ENCODE assay signal across 9 cellular contexts in the genomic region with DNA sequence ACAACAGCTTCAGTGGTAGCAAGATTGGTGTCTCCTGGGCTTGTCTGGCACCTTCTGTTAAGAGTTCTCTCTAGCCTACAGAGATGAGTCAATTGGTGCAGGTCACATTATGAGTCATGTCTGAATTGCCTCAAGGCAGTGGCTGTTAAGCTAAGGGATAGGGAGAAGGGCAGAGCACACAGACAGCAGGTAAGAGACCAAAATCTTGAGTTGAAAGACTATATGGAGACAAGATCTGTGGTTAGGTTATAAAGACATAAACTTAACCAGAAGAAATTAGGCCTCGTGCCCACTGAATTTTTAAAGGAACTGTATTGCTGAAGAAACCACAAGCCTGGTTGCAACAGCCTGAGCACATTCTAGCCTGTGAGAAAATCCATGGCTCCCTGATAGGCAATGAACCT. TPM values are rescaled to one million over a fixed set of nuclear protein-coding genes. Genes with fewer than 3 reads are reported as not detected.
DNase-seq lines count a peak whose midpoint lies in the region; ATAC-seq and TF ChIP-seq lines count a peak whose summit lies in the region.
"Had no signal": no experiment of that assay in that cellular context is flagged by ENCODE, and none has a peak within 500 bp of the region (broad histone marks: within the 10 kb centered on the region; RNA-seq: fewer than 3 reads in every experiment).

No MANE protein-coding gene starts in this region.

- peaks cover 0 to 1% (median 0%) of the 10 kb centered on the region in 3 donors for H3K27me3 Mint-ChIP-seq in CD14-positive monocyte (ENCODE audit: low read depth in 3 of 3)

- no peak overlapping the region for H3K4me3 ChIP-seq in fibroblast of mammary gland (ENCODE audit: control insufficient read depth, low read depth, low read length)
- H3K4me3 ChIP-seq: upper lobe of left lung had no signal

- peak overlapping the region in 4 of 7 donors; percentile 8 to 39 (median 24) for H3K27ac Mint-ChIP-seq in CD14-positive monocyte

- TF ChIP-seq CTCF in CD14-positive monocyte (IDR thresholded peaks at IDR 0.05) (no peak), fibroblast of mammary gland (conservative IDR thresholded peaks at IDR 0.05; ENCODE audit: control insufficient read depth, insufficient read depth, low read depth, low read length) (no peak)

- H3K4me3 Mint-ChIP-seq in CD14-positive monocyte = no peak overlapping the region

- DNase-seq in CD14-positive monocyte (ENCODE audit: low spot score) (no peak), SW480 (ENCODE audit: low spot score) (peak; percentile 66), fibroblast of mammary gland (ENCODE audit: low read depth) (peak; percentile 83), NCI-H187 (lab: John Stamatoyannopoulos, UW) (no peak), DMS114 treated with DMSO at 0.1 percent for 48 hours (lab: John Stamatoyannopoulos, UW; ENCODE audit: unreplicated experiment) (no peak)
- DNase-seq in central memory CD4-positive, alpha-beta T cell = no peak
- DNase-seq: upper lobe of left lung had no signal

- intact Hi-C loops in CD14-positive monocyte (cut with micrococcal nuclease) = no loop called here

- H3K9me3 Mint-ChIP-seq in CD14-positive monocyte = no peaks in the 10 kb centered on the region

- peaks cover 77 to 83% of the 10 kb centered on the region in 2 donors for H3K36me3 Mint-ChIP-seq in CD14-positive monocyte

- peak; percentile 100 for ATAC-seq in GM19395 (IDR thresholded peaks at IDR 0.05; ENCODE audit: unreplicated experiment)
- ATAC-seq in HG03342 (IDR thresholded peaks at IDR 0.05; ENCODE audit: unreplicated experiment) = peak; percentile 99

- H3K4me1 Mint-ChIP-seq in CD14-positive monocyte = peaks cover 16% of the 10 kb centered on the region

RNA-seq across cellular contexts. Expression of gene KPNA1, which starts 19.2 kb away (rescaled TPM):
- 10 to 100 TPM; 38.5 to 41.2 TPM for polyA plus RNA-seq in CD14-positive monocyte

RNA-seq across cellular contexts. Expression of gene PARP9, which starts 30.2 kb away (rescaled TPM):
- 10 to 100 TPM; 31.4 to 43.3 TPM for polyA plus RNA-seq in CD14-positive monocyte

RNA-seq across cellular contexts. Expression of gene DTX3L, which starts 30.2 kb away (rescaled TPM):
- 10 to 100 TPM; 17.7 to 29.0 TPM for polyA plus RNA-seq in CD14-positive monocyte

RNA-seq across cellular contexts. Expression of gene PARP15, which starts 43.5 kb away (rescaled TPM):
- polyA plus RNA-seq in CD14-positive monocyte = under 1 TPM; 0.23 to 0.28 TPM

Comparison
In these comparisons a context has a peak if more than half of its experiments do, and no peak if none do; other contexts are left out.
1. DNase-seq: peak in SW480 (single experiment) and fibroblast of mammary gland (single experiment); none in CD14-positive monocyte (single experiment), NCI-H187 (0 of 2), central memory CD4-positive, alpha-beta T cell (single experiment) and DMS114 treated with DMSO at 0.1 percent for 48 hours (single experiment).